Comparison of ENCODE assay signal across 22 cellular contexts in genomic region chr9:83501552-83501951, GRCh38. TPM values are rescaled to one million over a fixed set of nuclear protein-coding genes. Genes with fewer than 3 reads are reported as not detected.
DNase-seq lines count a peak whose midpoint lies in the region; FAIRE-seq and TF ChIP-seq lines count a peak whose summit lies in the region.
"Had no signal": no experiment of that assay in that cellular context is flagged by ENCODE, and none has a peak within 500 bp of the region (broad histone marks: within the 10 kb centered on the region; RNA-seq: fewer than 3 reads in every experiment).

No MANE protein-coding gene starts in this region.

- H3K27ac ChIP-seq in SK-N-SH (ENCODE audit: low read depth in 2 of 2, low read length in 1 of 2) (peak overlapping the region; percentile 53 to 85), keratinocyte (ENCODE audit: control insufficient read depth, insufficient read depth, low read length) (no peak overlapping the region), parathyroid adenoma (peak overlapping the region; percentile 24), coronary artery (no peak overlapping the region)
- H3K27ac ChIP-seq: BLaER1, GM23248 had no signal

- H3K4me3 ChIP-seq in SK-N-SH (ENCODE audit: low read depth in 2 of 2, low read length in 1 of 2) (no peak overlapping the region; a peak in 1 of 4 replicates), keratinocyte (ENCODE audit: control insufficient read depth in 2 of 3, extremely low read depth in 1 of 3, insufficient read depth in 2 of 3, low read depth in 1 of 3, low read length in 3 of 3) (no peak overlapping the region), parathyroid adenoma (ENCODE audit: low read depth, low read length) (no peak overlapping the region), coronary artery (no peak overlapping the region)
- H3K4me3 ChIP-seq: BLaER1, GM12878, GM23248 had no signal

- H3K9me3 Mint-ChIP-seq in HFFc6: no peaks in the 10 kb centered on the region
- H3K9me3 Mint-ChIP-seq: CD4-positive, alpha-beta T cell; H9 had no signal

- H3K27ac Mint-ChIP-seq in HFFc6: peak overlapping the region; percentile 80
- H3K27ac Mint-ChIP-seq: CD4-positive, alpha-beta T cell; H9 had no signal

- peak overlapping the region; percentile 65; the same call in 1 of the 2 replicates for H3K4me3 Mint-ChIP-seq in HFFc6
- H3K4me3 Mint-ChIP-seq: CD4-positive, alpha-beta T cell; H9 had no signal

- no peak for TF ChIP-seq CTCF in HFFc6 (IDR thresholded peaks at IDR 0.05)
- no peak for TF ChIP-seq CTCF in SK-N-SH (IDR thresholded peaks at IDR 0.05)
- TF ChIP-seq CTCF in keratinocyte (optimal IDR thresholded peaks at IDR 0.05 in 1 of 3, IDR thresholded peaks at IDR 0.05 in 1 of 3, conservative IDR thresholded peaks at IDR 0.05 in 1 of 3; ENCODE audit: extremely low read depth in 1 of 3, insufficient read depth in 2 of 3, low read length in 3 of 3): no peak
- TF ChIP-seq CTCF in parathyroid adenoma (IDR thresholded peaks at IDR 0.05): no peak
- no peak for TF ChIP-seq CTCF in coronary artery (IDR thresholded peaks at IDR 0.05)

- POLR2A ChIA-PET in SK-N-SH (lab: Yijun Ruan, JAX): no interaction called here

- peaks cover 74% of the 10 kb centered on the region for H3K4me1 Mint-ChIP-seq in HFFc6 (ENCODE audit: low read depth)

- H3K9me3 ChIP-seq in SK-N-SH (no peaks in the 10 kb centered on the region), keratinocyte (ENCODE audit: control insufficient read depth, low read depth, low read length) (no peaks in the 10 kb centered on the region), parathyroid adenoma (ENCODE audit: control insufficient read depth, low read length) (no peaks in the 10 kb centered on the region)
- H3K9me3 ChIP-seq: BLaER1 had no signal

- TF ChIP-seq EP300 in SK-N-SH (IDR thresholded peaks at IDR 0.05; ENCODE audit: borderline replicate concordance in 1 of 2, low read depth in 1 of 2, low read length in 1 of 2): no peak

- no peak for TF ChIP-seq RAD21 in SK-N-SH (IDR thresholded peaks at IDR 0.05; ENCODE audit: low read length)

- peaks cover 33% of the 10 kb centered on the region for H3F3A ChIP-seq in SK-N-SH (replicated peaks; ENCODE audit: insufficient read depth)

- no peaks in the 10 kb centered on the region for H3K27me3 ChIP-seq in SK-N-SH (ENCODE audit: insufficient read depth)
- no peaks in the 10 kb centered on the region for H3K27me3 ChIP-seq in keratinocyte (ENCODE audit: control insufficient read depth, extremely low read depth, insufficient read depth, low read length)
- no peaks in the 10 kb centered on the region for H3K27me3 ChIP-seq in parathyroid adenoma (ENCODE audit: control insufficient read depth, insufficient read depth, low read length)
- H3K27me3 ChIP-seq: BLaER1 had no signal

- dilution Hi-C loops in keratinocyte (cut with MboI; ENCODE audit: extremely low pct_ligation_motif_present, low sequenced_read_pairs): no loop called here

- H3K79me2 ChIP-seq in SK-N-SH (ENCODE audit: insufficient read depth) (peaks cover 84% of the 10 kb centered on the region), keratinocyte (ENCODE audit: control insufficient read depth, insufficient read depth, low read length) (no peaks in the 10 kb centered on the region), parathyroid adenoma (peaks cover 15% of the 10 kb centered on the region)

- CTCF ChIA-PET in SK-N-SH (lab: Yijun Ruan, JAX): no interaction called here

- DNase-seq in HFFc6 (peak; percentile 8), SK-N-SH (no peak), keratinocyte (ENCODE audit: low read depth, low spot score) (no peak), GM19240 (ENCODE audit: insufficient read length, low spot score) (no peak), SHP77 (lab: John Stamatoyannopoulos, UW) (no peak), coronary artery (ENCODE audit: low spot score) (no peak)
- DNase-seq: CD4-positive, alpha-beta T cell; COR-L47; DMS79; GM23248; H9; KBM-7; NCI-H1092 treated with DMSO at 0.1 percent for 48 hours; NCI-H1436 treated with DMSO at 0.1 percent for 48 hours; NCI-H1930; NCI-H2171; NCI-H345; NCI-H526; Right ventricle myocardium superior had no signal

- FAIRE-seq in keratinocyte (lab: Jason Lieb, UNC): peak; percentile 20
- FAIRE-seq: GM12878 had no signal

- H3K27me3 Mint-ChIP-seq in HFFc6 (ENCODE audit: insufficient read depth): peaks cover 3% of the 10 kb centered on the region
- H3K27me3 Mint-ChIP-seq: CD4-positive, alpha-beta T cell had no signal

- no peaks in the 10 kb centered on the region for H3K9me1 ChIP-seq in keratinocyte (ENCODE audit: control insufficient read depth, extremely low read depth, insufficient read depth, low read length)

- WGBS in SK-N-SH (ENCODE audit: low lambda C conversion rate): 51% methylated on average over 3 of the region's 3 CpGs

- H4K20me1 ChIP-seq in SK-N-SH (ENCODE audit: insufficient read depth) (no peaks in the 10 kb centered on the region), keratinocyte (ENCODE audit: control insufficient read depth, extremely low read depth, insufficient read depth, low read length) (no peaks in the 10 kb centered on the region)
- H4K20me1 ChIP-seq: BLaER1 had no signal

- H3K4me1 ChIP-seq in SK-N-SH (ENCODE audit: control insufficient read depth in 1 of 2, insufficient read depth in 2 of 2, low read depth in 1 of 2, low read length in 1 of 2) (peaks cover 10 to 13% of the 10 kb centered on the region in 2 experiments; a peak in 3 of 4 replicates), keratinocyte (ENCODE audit: control insufficient read depth, extremely low read depth, insufficient read depth, low read length) (peaks cover 5% of the 10 kb centered on the region), parathyroid adenoma (peaks cover 25% of the 10 kb centered on the region)
- H3K4me1 ChIP-seq: BLaER1 had no signal

- peak overlapping the region; percentile 66 for H2AFZ ChIP-seq in SK-N-SH (ENCODE audit: low read depth)
- no peak overlapping the region for H2AFZ ChIP-seq in keratinocyte (ENCODE audit: control insufficient read depth, low read length)
- no peak overlapping the region for H2AFZ ChIP-seq in parathyroid adenoma
- H2AFZ ChIP-seq: GM23248 had no signal

- H3K4me2 ChIP-seq in SK-N-SH (peak overlapping the region; percentile 51; the same call in 1 of the 2 replicates), keratinocyte (ENCODE audit: control insufficient read depth, extremely low read depth, insufficient read depth, low read depth, low read length) (no peak overlapping the region), parathyroid adenoma (ENCODE audit: low read length) (no peak overlapping the region)
- H3K4me2 ChIP-seq: BLaER1 had no signal

- H3K9ac ChIP-seq in SK-N-SH: peak overlapping the region; percentile 61; the same call in 1 of the 2 replicates
- no peak overlapping the region for H3K9ac ChIP-seq in keratinocyte (ENCODE audit: control insufficient read depth, extremely low read depth, insufficient read depth, low read length)
- H3K9ac ChIP-seq in parathyroid adenoma: no peak overlapping the region
- H3K9ac ChIP-seq: BLaER1, GM23248 had no signal

- H3K36me3 ChIP-seq in SK-N-SH (replicated peaks in 1 of 2; ENCODE audit: control insufficient read depth in 1 of 2, insufficient read depth in 2 of 2, low read length in 1 of 2) (peaks cover 0 to 7% of the 10 kb centered on the region in 2 experiments), keratinocyte (ENCODE audit: control insufficient read depth in 2 of 2, extremely low read depth in 1 of 2, insufficient read depth in 2 of 2, low read length in 2 of 2) (no peaks in the 10 kb centered on the region), parathyroid adenoma (ENCODE audit: control insufficient read depth, insufficient read depth, low read length) (no peaks in the 10 kb centered on the region)
- H3K36me3 ChIP-seq: BLaER1 had no signal

- no peaks in the 10 kb centered on the region for H3K9me2 ChIP-seq in SK-N-SH

- H3K36me3 Mint-ChIP-seq in HFFc6 (ENCODE audit: low read depth): peaks cover 18% of the 10 kb centered on the region

TF ChIP-seq in SK-N-SH, 30 proteins besides CTCF, POLR2A, EP300 and RAD21 (continues in another document):
- no peak for TF ChIP-seq TEAD4 (IDR thresholded peaks at IDR 0.05; ENCODE audit: borderline replicate concordance, insufficient read depth)
- TF ChIP-seq MEF2A (IDR thresholded peaks at IDR 0.05; ENCODE audit: borderline replicate concordance, low read depth): no peak
- TF ChIP-seq YY1 (IDR thresholded peaks at IDR 0.05; ENCODE audit: low read depth): no peak
- no peak for TF ChIP-seq SIN3A (IDR thresholded peaks at IDR 0.05; ENCODE audit: borderline replicate concordance, low read depth, low read length)
- TF ChIP-seq, protein P1, sequence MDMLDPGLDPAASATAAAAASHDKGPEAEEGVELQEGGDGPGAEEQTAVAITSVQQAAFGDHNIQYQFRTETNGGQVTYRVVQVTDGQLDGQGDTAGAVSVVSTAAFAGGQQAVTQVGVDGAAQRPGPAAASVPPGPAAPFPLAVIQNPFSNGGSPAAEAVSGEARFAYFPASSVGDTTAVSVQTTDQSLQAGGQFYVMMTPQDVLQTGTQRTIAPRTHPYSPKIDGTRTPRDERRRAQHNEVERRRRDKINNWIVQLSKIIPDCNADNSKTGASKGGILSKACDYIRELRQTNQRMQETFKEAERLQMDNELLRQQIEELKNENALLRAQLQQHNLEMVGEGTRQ (IDR thresholded peaks at IDR 0.05; ENCODE audit: borderline replicate concordance, low read depth, low read length): no peak
- no peak for TF ChIP-seq EZH2phosphoT487 (IDR thresholded peaks at IDR 0.05; ENCODE audit: borderline replicate concordance, low read depth)
- TF ChIP-seq CHD2 (IDR thresholded peaks at IDR 0.05; ENCODE audit: low read length, partially characterized antibody): no peak
- TF ChIP-seq FOXM1 (IDR thresholded peaks at IDR 0.05; ENCODE audit: low read depth): no peak

RNA-seq across cellular contexts. Expression of gene FRMD3, which starts 36.6 kb away (rescaled TPM):
- 10 to 100 TPM in 4 of 6 experiments, 1 to 10 TPM in 2; 4.0 to 14.9 (median 12.7) TPM for total RNA-seq in HFFc6 (2021; fragmentation: NEBNext Ultra II Directional; extraction: Animal tissue kit (Norgen Biotek cat#: 25700))
- polyA plus RNA-seq in SK-N-SH (2012; rRNA removed) (0.89 and 1.3 TPM in 2 replicates), keratinocyte (0.07 to 0.21 TPM (median 0.10 TPM) in 3 replicates)
- 1.3 and 1.9 TPM in 2 replicates for polyA plus RNA-seq in SK-N-SH (2012; cell fraction: cytosol; rRNA removed)
- 1.7 and 2.0 TPM in 2 replicates for polyA plus RNA-seq in SK-N-SH (2012; cell fraction: nucleus; rRNA removed)
- 0.92 TPM for polyA plus RNA-seq in keratinocyte (2011; ENCODE audit: low read depth)
- polyA plus RNA-seq in keratinocyte (2011; cell fraction: cytosol; rRNA removed): 0.18 and 0.38 TPM in 2 replicates
- 0.60 and 0.61 TPM in 2 replicates for polyA plus RNA-seq in keratinocyte (2011; cell fraction: nucleus; rRNA removed)
- polyA plus RNA-seq in keratinocyte (2012; ENCODE audit: low replicate concordance): 0.21 and 0.30 TPM in 2 replicates
- polyA minus RNA-seq in keratinocyte: 0.16 to 0.26 TPM in 2 of 3 replicates, not detected in the other
- polyA minus RNA-seq in keratinocyte (2011; cell fraction: cytosol; rRNA and poly(A)+ RNA removed): not detected
- 0.31 and 0.32 TPM in 2 replicates for polyA minus RNA-seq in keratinocyte (2011; cell fraction: nucleus; rRNA and poly(A)+ RNA removed)

Comparison
In these comparisons a context has a peak if more than half of its experiments do, and no peak if none do; other contexts are left out.
1. H3K27ac ChIP-seq: peak in SK-N-SH (2 of 2) and parathyroid adenoma (single experiment); none in keratinocyte (single experiment) and coronary artery (0 of 2).